Comparison of ENCODE assay signal across 13 cellular contexts in genomic region chr15:64636541-64636940, GRCh38.
DNase-seq lines count a peak whose midpoint lies in the region; ATAC-seq and TF ChIP-seq lines count a peak whose summit lies in the region.
"Had no signal": no experiment of that assay in that cellular context is flagged by ENCODE, and none has a peak within 500 bp of the region (broad histone marks: within the 10 kb centered on the region; RNA-seq: fewer than 3 reads in every experiment).

No MANE protein-coding gene starts in this region.

- H3K4me1 ChIP-seq in CD8-positive, alpha-beta T cell (ENCODE audit: insufficient read depth, low read length) = peaks cover 71% of the 10 kb centered on the region
- peaks cover 61% of the 10 kb centered on the region for H3K4me1 ChIP-seq in Karpas-422 (ENCODE audit: low read length)

- H3K9me2 ChIP-seq in Karpas-422 (replicated peaks; ENCODE audit: insufficient read depth, low read length) = no peaks in the 10 kb centered on the region

- H3K36me3 Mint-ChIP-seq in CD8-positive, alpha-beta T cell = peaks cover 31% of the 10 kb centered on the region
- peaks cover 32% of the 10 kb centered on the region for H3K36me3 Mint-ChIP-seq in dendritic cell treated with granulocyte-macrophage colony-stimulating factor and Interleukin-4, amounts not matched to agents 40 ng/mL and 50 ng/mL, for 4 days (ENCODE audit: low read depth)
- peaks cover 22% of the 10 kb centered on the region for H3K36me3 Mint-ChIP-seq in mesothelial cell of epicardium

- H3K27ac Mint-ChIP-seq in CD8-positive, alpha-beta T cell = peak overlapping the region; percentile 86
- H3K27ac Mint-ChIP-seq in dendritic cell treated with granulocyte-macrophage colony-stimulating factor and Interleukin-4, amounts not matched to agents 40 ng/mL and 50 ng/mL, for 4 days = peak overlapping the region; percentile 20
- H3K27ac Mint-ChIP-seq in mesothelial cell of epicardium = peak overlapping the region; percentile 90

- no peak overlapping the region for H3K4me3 ChIP-seq in CD8-positive, alpha-beta T cell (ENCODE audit: low read depth, low read length)
- H3K4me3 ChIP-seq in Karpas-422 (ENCODE audit: low read length) (no peak overlapping the region), H7 (ENCODE audit: insufficient read depth, low read depth, low read length) (no peak overlapping the region)
- H3K4me3 ChIP-seq: vagina had no signal

- intact Hi-C loops in CD8-positive, alpha-beta T cell (cut with DNase I, micrococcal nuclease) = no loop called here
- intact Hi-C loops in dendritic cell treated with granulocyte-macrophage colony-stimulating factor and Interleukin-4, amounts not matched to agents 40 ng/mL and 50 ng/mL, for 4 days (cut with micrococcal nuclease) = no loop called here

- H3K4me1 Mint-ChIP-seq in CD8-positive, alpha-beta T cell (ENCODE audit: low read depth) = peaks cover 74% of the 10 kb centered on the region
- H3K4me1 Mint-ChIP-seq in dendritic cell treated with granulocyte-macrophage colony-stimulating factor and Interleukin-4, amounts not matched to agents 40 ng/mL and 50 ng/mL, for 4 days (ENCODE audit: low read depth) = peaks cover 61% of the 10 kb centered on the region
- H3K4me1 Mint-ChIP-seq in mesothelial cell of epicardium = peaks cover 31% of the 10 kb centered on the region

- TF ChIP-seq CTCF in CD8-positive, alpha-beta T cell (IDR thresholded peaks at IDR 0.05) = no peak
- TF ChIP-seq CTCF in mesothelial cell of epicardium (IDR thresholded peaks at IDR 0.05; ENCODE audit: unreplicated experiment) = no peak

- H3K36me3 ChIP-seq in CD8-positive, alpha-beta T cell (ENCODE audit: insufficient read depth, low read length) = peaks cover 5% of the 10 kb centered on the region
- H3K36me3 ChIP-seq in Karpas-422 (ENCODE audit: insufficient read depth, low read length) (peaks cover 25% of the 10 kb centered on the region), H7 (replicated peaks; ENCODE audit: control insufficient read depth, insufficient read depth, low read length) (no peaks in the 10 kb centered on the region)
- H3K36me3 ChIP-seq: vagina had no signal

- H2AFZ ChIP-seq in Karpas-422 (ENCODE audit: low read length) = no peak overlapping the region

- ATAC-seq in CD8-positive, alpha-beta T cell = no peak
- ATAC-seq: activated naive CD4-positive, alpha-beta T cell treated with anti-CD3 and anti-CD28 coated beads, Interleukin-2, amount 50 U/mL, for 72 hours had no signal

- H3K4me3 Mint-ChIP-seq in CD8-positive, alpha-beta T cell = no peak overlapping the region
- no peak overlapping the region for H3K4me3 Mint-ChIP-seq in dendritic cell treated with granulocyte-macrophage colony-stimulating factor and Interleukin-4, amounts not matched to agents 40 ng/mL and 50 ng/mL, for 4 days
- H3K4me3 Mint-ChIP-seq in mesothelial cell of epicardium = no peak overlapping the region

- H3K9me3 Mint-ChIP-seq in CD8-positive, alpha-beta T cell = peaks cover 3% of the 10 kb centered on the region
- H3K9me3 Mint-ChIP-seq in dendritic cell treated with granulocyte-macrophage colony-stimulating factor and Interleukin-4, amounts not matched to agents 40 ng/mL and 50 ng/mL, for 4 days = peaks cover 8% of the 10 kb centered on the region
- H3K9me3 Mint-ChIP-seq in mesothelial cell of epicardium = peaks cover 9% of the 10 kb centered on the region

- POLR2A ChIA-PET in CD8-positive, alpha-beta T cell (lab: Charles Lee) = interaction anchor here (1.1 kb wide), 1 partner anchor 40 kb away, joined by 4 read pairs; no protein-coding TSS in a partner anchor

- no peak for DNase-seq in CD8-positive, alpha-beta T cell
- DNase-seq in Karpas-422 = no peak
- no peak for DNase-seq in mesothelial cell of epicardium (ENCODE audit: low spot score in 2 of 2, unreplicated experiment in 2 of 2)
- no peak for DNase-seq in activated effector memory CD4-positive, alpha-beta T cell treated with anti-CD3 and anti-CD28 coated beads, Interleukin-2, amount 50 U/mL, for 16 hours
- no peak for DNase-seq in NCI-H748 treated with DMSO at 0.1 percent for 48 hours (lab: John Stamatoyannopoulos, UW)
- DNase-seq in H7 = no peak
- no peak for DNase-seq in NCI-H146 (lab: John Stamatoyannopoulos, UW)
- DNase-seq: foreskin melanocyte; right cardiac atrium; stimulated activated CD4-positive, alpha-beta T cell treated with anti-CD3 and anti-CD28 coated beads, Interleukin-4, amount 100 ng/mL, for 1 hour had no signal

- no peaks in the 10 kb centered on the region for H3K27me3 ChIP-seq in CD8-positive, alpha-beta T cell (ENCODE audit: insufficient read depth, low read length)
- H3K27me3 ChIP-seq in Karpas-422 (ENCODE audit: low read length) (no peaks in the 10 kb centered on the region), H7 (ENCODE audit: control insufficient read depth, insufficient read depth, low read length) (no peaks in the 10 kb centered on the region)
- H3K27me3 ChIP-seq: vagina had no signal

- CTCF ChIA-PET in CD8-positive, alpha-beta T cell (lab: Charles Lee) = interaction anchor here (1.1 to 2.7 kb wide), 2 partner anchors 17 to 209 kb away, joined by 3 to 11 read pairs; no protein-coding TSS in a partner anchor

- no peaks in the 10 kb centered on the region for H3K27me3 Mint-ChIP-seq in CD8-positive, alpha-beta T cell (ENCODE audit: low read depth)
- no peaks in the 10 kb centered on the region for H3K27me3 Mint-ChIP-seq in dendritic cell treated with granulocyte-macrophage colony-stimulating factor and Interleukin-4, amounts not matched to agents 40 ng/mL and 50 ng/mL, for 4 days
- no peaks in the 10 kb centered on the region for H3K27me3 Mint-ChIP-seq in mesothelial cell of epicardium (ENCODE audit: low read depth)

- no peak overlapping the region for H3K4me2 ChIP-seq in Karpas-422 (ENCODE audit: low read depth, low read length, poor library complexity, severe bottlenecking)

- H3K9ac ChIP-seq in Karpas-422 (ENCODE audit: low read length) = no peak overlapping the region

- no peaks in the 10 kb centered on the region for H3K9me3 ChIP-seq in CD8-positive, alpha-beta T cell (ENCODE audit: low read length)
- H3K9me3 ChIP-seq in Karpas-422 (ENCODE audit: low read length) = peaks cover 6% of the 10 kb centered on the region
- H3K9me3 ChIP-seq: vagina had no signal

- H3K27ac ChIP-seq in CD8-positive, alpha-beta T cell (ENCODE audit: low read depth, low read length) = no peak overlapping the region
- H3K27ac ChIP-seq in Karpas-422 (ENCODE audit: low read length) = peak overlapping the region; percentile 87

- H3K79me2 ChIP-seq in Karpas-422 (ENCODE audit: low read length) = peaks cover 90% of the 10 kb centered on the region

- H4K20me1 ChIP-seq in Karpas-422 (ENCODE audit: insufficient read depth, low read depth, low read length) = no peaks in the 10 kb centered on the region

Comparison
In these comparisons a context has a peak if more than half of its experiments do, and no peak if none do; other contexts are left out.
1. H3K27ac Mint-ChIP-seq: peak in every context shown above with its lines; median percentile 90 in mesothelial cell of epicardium; 86 in CD8-positive, alpha-beta T cell; 20 in dendritic cell treated with granulocyte-macrophage colony-stimulating factor and Interleukin-4, amounts not matched to agents 40 ng/mL and 50 ng/mL, for 4 days.